ENCODE assay signal across 1 cellular context in genomic region chr2:231576465-231576864, GRCh38.
TF ChIP-seq lines count a peak whose summit lies in the region.

No MANE protein-coding gene starts in this region.

TF ChIP-seq in WTC11, 78 proteins besides CTCF, POLR2A, EP300 and RAD21 (continued from another document):
- no peak for TF ChIP-seq NFYB (CRISPR knock-in tag; conservative IDR thresholded peaks at IDR 0.05; ENCODE audit: low read depth)
- no peak for TF ChIP-seq MXD4 (CRISPR knock-in tag; IDR thresholded peaks at IDR 0.05; ENCODE audit: borderline replicate concordance)
- no peak for TF ChIP-seq PREB (CRISPR knock-in tag; IDR thresholded peaks at IDR 0.05; ENCODE audit: borderline replicate concordance)
